16 cellular contexts compared by ENCODE assay signal in the genomic region with DNA sequence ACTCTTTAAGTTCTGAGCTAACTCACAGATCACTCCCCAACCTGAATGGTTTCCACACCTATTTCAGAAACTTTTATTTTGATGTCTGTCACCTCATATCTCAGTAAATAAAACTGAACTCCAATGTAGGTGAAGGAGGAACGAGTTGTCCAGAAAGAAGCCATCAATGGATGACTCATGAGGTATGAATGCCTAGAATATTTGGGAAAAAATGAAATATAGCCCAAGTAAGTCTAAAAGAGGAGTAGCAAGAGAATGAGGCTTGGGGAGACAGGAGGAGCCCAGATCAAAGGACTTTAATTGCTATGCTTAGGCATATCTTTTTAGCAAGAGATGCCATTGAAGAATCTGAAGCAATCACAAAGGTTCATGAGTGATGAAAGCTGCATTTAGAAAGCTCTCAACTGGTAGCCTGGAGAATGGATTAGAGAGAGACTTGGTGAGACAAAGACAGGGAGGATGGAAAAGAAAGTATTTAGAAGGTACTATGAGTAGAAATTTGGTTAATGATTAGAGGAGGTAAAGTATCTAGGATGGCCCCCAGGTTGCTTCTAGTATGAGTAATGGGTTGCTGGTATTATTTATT. TPM values are rescaled to one million over a fixed set of nuclear protein-coding genes. Genes with fewer than 3 reads are reported as not detected.
DNase-seq lines count a peak whose midpoint lies in the region; ATAC-seq, FAIRE-seq and TF ChIP-seq lines count a peak whose summit lies in the region.
"Had no signal": no experiment of that assay in that cellular context is flagged by ENCODE, and none has a peak within 500 bp of the region (broad histone marks: within the 10 kb centered on the region; RNA-seq: fewer than 3 reads in every experiment).

No MANE protein-coding gene starts in this region.

- peaks cover 46% of the 10 kb centered on the region for H3K36me3 Mint-ChIP-seq in T-helper 2 cell treated with Interferon-gamma antibody and Interleukin-4, amounts not matched to agents 5 μg/mL and 100 μg/mL, for 36 hours (ENCODE audit: low read depth)
- H3K36me3 Mint-ChIP-seq in progenitor cell of endocrine pancreas (ENCODE audit: insufficient read depth), result peaks cover 13% of the 10 kb centered on the region

- DNase-seq in T-helper 2 cell treated with Interferon-gamma antibody and Interleukin-4, amounts not matched to agents 5 μg/mL and 100 μg/mL, for 36 hours (ENCODE audit: low spot score), result no peak
- DNase-seq in T-helper 2 cell (no peak), RCC 7860 (ENCODE audit: low spot score) (peak; percentile 12), epithelial cell of prostate (ENCODE audit: low read depth, low spot score) (no peak), progenitor cell of endocrine pancreas (ENCODE audit: low spot score, unreplicated experiment) (no peak), germinal center (ENCODE audit: low spot score) (no peak), NOMO-1 (lab: John Stamatoyannopoulos, UW; ENCODE audit: unreplicated experiment in 2 of 2) (no peak)
- DNase-seq: 8988T; effector CD8-positive, alpha-beta T cell; NCI-H446 treated with DMSO at 0.1 percent for 48 hours; pancreas; upper lobe of right lung had no signal

- no peak for FAIRE-seq in RCC 7860 (lab: Jason Lieb, UNC)
- FAIRE-seq: H1, pancreas had no signal

- no peaks in the 10 kb centered on the region for H3K27me3 Mint-ChIP-seq in T-helper 2 cell treated with Interferon-gamma antibody and Interleukin-4, amounts not matched to agents 5 μg/mL and 100 μg/mL, for 36 hours (ENCODE audit: low read depth)
- no peaks in the 10 kb centered on the region for H3K27me3 Mint-ChIP-seq in progenitor cell of endocrine pancreas

- TF ChIP-seq CTCF in progenitor cell of endocrine pancreas (IDR thresholded peaks at IDR 0.05; ENCODE audit: unreplicated experiment), result no peak

- peak overlapping the region; percentile 46 for H3K27ac Mint-ChIP-seq in T-helper 2 cell treated with Interferon-gamma antibody and Interleukin-4, amounts not matched to agents 5 μg/mL and 100 μg/mL, for 36 hours
- peak overlapping the region; percentile 0 for H3K27ac Mint-ChIP-seq in progenitor cell of endocrine pancreas

- peaks cover 6% of the 10 kb centered on the region for H3K4me1 Mint-ChIP-seq in T-helper 2 cell treated with Interferon-gamma antibody and Interleukin-4, amounts not matched to agents 5 μg/mL and 100 μg/mL, for 36 hours (ENCODE audit: low read depth)
- peaks cover 10% of the 10 kb centered on the region for H3K4me1 Mint-ChIP-seq in progenitor cell of endocrine pancreas (ENCODE audit: low read depth)

- H3K27ac ChIP-seq in epithelial cell of prostate, result peak overlapping the region; percentile 9
- H3K27ac ChIP-seq: hepatocyte, HL-60, pancreas, upper lobe of right lung had no signal

- H3K4me3 Mint-ChIP-seq in T-helper 2 cell treated with Interferon-gamma antibody and Interleukin-4, amounts not matched to agents 5 μg/mL and 100 μg/mL, for 36 hours, result no peak overlapping the region
- H3K4me3 Mint-ChIP-seq in progenitor cell of endocrine pancreas (ENCODE audit: low read depth), result no peak overlapping the region

- ATAC-seq in HG03045 (IDR thresholded peaks at IDR 0.05; ENCODE audit: unreplicated experiment), result no peak
- ATAC-seq: pancreas, upper lobe of right lung had no signal

- H3K9me3 Mint-ChIP-seq in T-helper 2 cell treated with Interferon-gamma antibody and Interleukin-4, amounts not matched to agents 5 μg/mL and 100 μg/mL, for 36 hours, result no peaks in the 10 kb centered on the region
- H3K9me3 Mint-ChIP-seq in progenitor cell of endocrine pancreas (ENCODE audit: low read depth), result no peaks in the 10 kb centered on the region

RNA-seq across cellular contexts. Expression of gene NOCT, which starts 39.3 kb away (rescaled TPM):
- total RNA-seq in progenitor cell of endocrine pancreas, result 32.2 and 33.8 TPM in 2 replicates
